1 cellular context compared by ENCODE assay signal in genomic region chr1:216425577-216425976, GRCh38.
TF ChIP-seq lines count a peak whose summit lies in the region.

No MANE protein-coding gene starts in this region.

TF ChIP-seq in GM12878, 131 proteins besides CTCF, POLR2A, EP300 and RAD21:
- TF ChIP-seq TCF7 (IDR thresholded peaks at IDR 0.05; ENCODE audit: borderline replicate concordance) (no peak), HCFC1 (IDR thresholded peaks at IDR 0.05; ENCODE audit: low read length) (no peak), FOXM1 (IDR thresholded peaks at IDR 0.05; ENCODE audit: low read depth, low read length) (no peak)
- TF ChIP-seq, protein P1, sequence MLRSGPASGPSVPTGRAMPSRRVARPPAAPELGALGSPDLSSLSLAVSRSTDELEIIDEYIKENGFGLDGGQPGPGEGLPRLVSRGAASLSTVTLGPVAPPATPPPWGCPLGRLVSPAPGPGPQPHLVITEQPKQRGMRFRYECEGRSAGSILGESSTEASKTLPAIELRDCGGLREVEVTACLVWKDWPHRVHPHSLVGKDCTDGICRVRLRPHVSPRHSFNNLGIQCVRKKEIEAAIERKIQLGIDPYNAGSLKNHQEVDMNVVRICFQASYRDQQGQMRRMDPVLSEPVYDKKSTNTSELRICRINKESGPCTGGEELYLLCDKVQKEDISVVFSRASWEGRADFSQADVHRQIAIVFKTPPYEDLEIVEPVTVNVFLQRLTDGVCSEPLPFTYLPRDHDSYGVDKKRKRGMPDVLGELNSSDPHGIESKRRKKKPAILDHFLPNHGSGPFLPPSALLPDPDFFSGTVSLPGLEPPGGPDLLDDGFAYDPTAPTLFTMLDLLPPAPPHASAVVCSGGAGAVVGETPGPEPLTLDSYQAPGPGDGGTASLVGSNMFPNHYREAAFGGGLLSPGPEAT (IDR thresholded peaks at IDR 0.05; ENCODE audit: low read depth) = no peak
- TF ChIP-seq, protein P2, sequence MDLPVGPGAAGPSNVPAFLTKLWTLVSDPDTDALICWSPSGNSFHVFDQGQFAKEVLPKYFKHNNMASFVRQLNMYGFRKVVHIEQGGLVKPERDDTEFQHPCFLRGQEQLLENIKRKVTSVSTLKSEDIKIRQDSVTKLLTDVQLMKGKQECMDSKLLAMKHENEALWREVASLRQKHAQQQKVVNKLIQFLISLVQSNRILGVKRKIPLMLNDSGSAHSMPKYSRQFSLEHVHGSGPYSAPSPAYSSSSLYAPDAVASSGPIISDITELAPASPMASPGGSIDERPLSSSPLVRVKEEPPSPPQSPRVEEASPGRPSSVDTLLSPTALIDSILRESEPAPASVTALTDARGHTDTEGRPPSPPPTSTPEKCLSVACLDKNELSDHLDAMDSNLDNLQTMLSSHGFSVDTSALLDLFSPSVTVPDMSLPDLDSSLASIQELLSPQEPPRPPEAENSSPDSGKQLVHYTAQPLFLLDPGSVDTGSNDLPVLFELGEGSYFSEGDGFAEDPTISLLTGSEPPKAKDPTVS (IDR thresholded peaks at IDR 0.05; ENCODE audit: low read depth, low read length) = no peak
